In genomic region chr13:38767506-38768265, GRCh38 we compare ENCODE assay signal across 18 cellular contexts.
A peak's percentile ranks its signal among the peaks of the same experiment; 100 is the strongest.
DNase-seq lines count a peak whose midpoint lies in the region; ATAC-seq, FAIRE-seq and TF ChIP-seq lines count a peak whose summit lies in the region.
"Had no signal": no experiment of that assay in that cellular context is flagged by ENCODE, and none has a peak within 500 bp of the region (broad histone marks: within the 10 kb centered on the region; RNA-seq: fewer than 3 reads in every experiment).

No MANE protein-coding gene starts in this region.

- H3K36me3 ChIP-seq in MG63: no peaks in the 10 kb centered on the region
- H3K36me3 ChIP-seq: sigmoid colon, upper lobe of right lung had no signal

- no peak for FAIRE-seq in H54 (lab: Jason Lieb, UNC)

- DNase-seq in astrocyte of the hippocampus (ENCODE audit: low read depth, low spot score) (peak; percentile 20), epithelial cell of esophagus (ENCODE audit: low read depth) (peak; percentile 62), kidney tubule cell (ENCODE audit: low spot score) (peak; percentile 54), sciatic nerve (ENCODE audit: low spot score) (no peak), MG63 (no peak), H54 (ENCODE audit: insufficient read length, low spot score) (no peak)
- DNase-seq in activated CD8-positive, alpha-beta memory T cell treated with anti-CD3 and anti-CD28 coated beads for 24 hours: no peak
- DNase-seq: activated CD4-positive, alpha-beta T cell treated with anti-CD3 and anti-CD28 coated beads, Interleukin-2, amount 10 ng/mL, durations not matched to agents 24 days and 14 days; activated CD8-positive, alpha-beta memory T cell treated with anti-CD3 and anti-CD28 coated beads, Interleukin-2, amount 50 U/mL, for 48 hours; activated effector memory CD4-positive, alpha-beta T cell treated with anti-CD3 and anti-CD28 coated beads, Interleukin-2, amount 50 U/mL, for 16 hours; Caco-2; HFFc6; KG1; NCI-H1092; NCI-H2107; NCI-H524 treated with DMSO at 0.1 percent for 48 hours; sigmoid colon; upper lobe of right lung had no signal

- no peak for TF ChIP-seq CTCF in epithelial cell of esophagus (IDR thresholded peaks at IDR 0.05; ENCODE audit: insufficient read depth, low read depth, low read length, missing control alignments)

- no peak for TF ChIP-seq POLR2A in H54 (IDR thresholded peaks at IDR 0.05; ENCODE audit: low read depth, low read length)

- H3K4me3 ChIP-seq in epithelial cell of esophagus (ENCODE audit: low read length): no peak overlapping the region
- H3K4me3 ChIP-seq in MG63: no peak overlapping the region
- H3K4me3 ChIP-seq: sigmoid colon, upper lobe of right lung had no signal

- H3K9me3 ChIP-seq in MG63: no peaks in the 10 kb centered on the region
- H3K9me3 ChIP-seq: Caco-2, sigmoid colon, upper lobe of right lung had no signal

- peaks cover 8% of the 10 kb centered on the region for H3K27me3 ChIP-seq in MG63
- H3K27me3 ChIP-seq: sigmoid colon, upper lobe of right lung had no signal

- intact Hi-C loops in sciatic nerve (cut with DNase I): no loop called here

- peak; percentile 57 for ATAC-seq in sciatic nerve
- ATAC-seq: upper lobe of right lung had no signal

Comparison
In these comparisons a context has a peak if more than half of its experiments do, and no peak if none do; other contexts are left out.
1. DNase-seq: peak in astrocyte of the hippocampus (single experiment), epithelial cell of esophagus (single experiment) and kidney tubule cell (single experiment); none in sciatic nerve (single experiment), MG63 (single experiment), activated CD8-positive, alpha-beta memory T cell treated with anti-CD3 and anti-CD28 coated beads for 24 hours (single experiment) and H54 (single experiment).